In the genomic region with DNA sequence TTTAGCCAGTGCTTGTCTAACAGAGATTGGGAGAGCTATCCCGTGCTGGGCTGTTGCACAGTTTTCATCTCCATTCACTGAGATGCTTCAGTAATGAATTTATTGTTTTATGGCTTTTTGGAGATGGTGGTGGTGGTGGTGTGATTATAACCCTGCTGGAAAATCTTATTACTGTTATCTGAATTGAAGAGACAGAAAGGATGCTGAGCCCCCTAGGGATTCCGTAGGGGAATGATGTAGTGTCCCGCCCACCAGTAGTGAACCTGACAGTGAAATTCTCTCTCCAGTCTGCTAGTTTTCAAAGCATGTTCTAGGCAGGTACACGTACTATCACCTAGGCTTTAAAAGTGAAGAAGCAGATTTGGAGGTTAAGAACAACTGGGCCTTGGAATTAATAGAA, we compare ENCODE assay signal across 9 cellular contexts. TPM values are rescaled to one million over a fixed set of nuclear protein-coding genes. Genes with fewer than 3 reads are reported as not detected.
DNase-seq lines count a peak whose midpoint lies in the region; ATAC-seq and TF ChIP-seq lines count a peak whose summit lies in the region.
"Had no signal": no experiment of that assay in that cellular context is flagged by ENCODE, and none has a peak within 500 bp of the region (broad histone marks: within the 10 kb centered on the region; RNA-seq: fewer than 3 reads in every experiment).

No MANE protein-coding gene starts in this region.

- H2AFZ ChIP-seq in Loucy (ENCODE audit: low read length), result no peak overlapping the region

- H3K27me3 ChIP-seq in Caco-2 (replicated peaks; ENCODE audit: control insufficient read depth, insufficient read depth, low read length) (no peaks in the 10 kb centered on the region), Loucy (ENCODE audit: insufficient read depth, low read length, poor library complexity, severe bottlenecking) (no peaks in the 10 kb centered on the region)
- H3K27me3 ChIP-seq: body of pancreas had no signal

- DNase-seq in Caco-2 (no peak), dermis microvascular lymphatic vessel endothelial cell (ENCODE audit: low read depth in 2 of 2) (peak; percentile 47 to 70), neural crest cell (ENCODE audit: low read depth, low spot score) (no peak), NCI-H1105 (lab: John Stamatoyannopoulos, UW) (no peak)
- no peak for DNase-seq in activated CD4-positive, alpha-beta T cell treated with anti-CD3 and anti-CD28 coated beads for 48 hours

- H3K79me2 ChIP-seq in Loucy (ENCODE audit: insufficient read depth, low read length), result peaks cover 48% of the 10 kb centered on the region

- H3K9me3 ChIP-seq in Caco-2 (no peaks in the 10 kb centered on the region), Loucy (ENCODE audit: insufficient read depth, low read depth, low read length) (no peaks in the 10 kb centered on the region)
- H3K9me3 ChIP-seq: body of pancreas had no signal

- peaks cover 7% of the 10 kb centered on the region for H3K4me1 Mint-ChIP-seq in Caco-2 (ENCODE audit: low read depth, unreplicated experiment)
- peaks cover 35% of the 10 kb centered on the region for H3K4me1 Mint-ChIP-seq in neural crest cell

- TSS peak; percentile 30 for BruUV-seq in Caco-2 (replicated peaks; lab: Mats Ljungman, UMichigan)

- H3K36me3 ChIP-seq in Caco-2 (ENCODE audit: control insufficient read depth, insufficient read depth, low read length) (no peaks in the 10 kb centered on the region), Loucy (ENCODE audit: insufficient read depth, low read length) (no peaks in the 10 kb centered on the region)

- H3K4me1 ChIP-seq in Caco-2 (peaks cover 7% of the 10 kb centered on the region; the same call in 1 of the 2 replicates), Loucy (ENCODE audit: insufficient read depth, low read length, poor library complexity, severe bottlenecking) (peaks cover 32% of the 10 kb centered on the region)

- CTCF ChIA-PET in Caco-2 (lab: Charles Lee), result interaction anchor here (0.6 kb wide), 1 partner anchor 272 kb away, joined by 3 read pairs; no protein-coding TSS in a partner anchor

- H3K9me3 Mint-ChIP-seq in Caco-2 (ENCODE audit: unreplicated experiment) (no peaks in the 10 kb centered on the region), neural crest cell (no peaks in the 10 kb centered on the region)

- peaks cover 14% of the 10 kb centered on the region; the same call in 1 of the 2 replicates for H3F3A ChIP-seq in Loucy (ENCODE audit: low read depth)

- H3K9ac ChIP-seq in Loucy (ENCODE audit: low read depth, low read length, poor library complexity, severe bottlenecking), result peak overlapping the region; percentile 88

- H3K4me3 Mint-ChIP-seq in Caco-2 (ENCODE audit: unreplicated experiment) (peak overlapping the region; percentile 69), neural crest cell (peak overlapping the region; percentile 90)

- H4K20me1 ChIP-seq in Loucy (ENCODE audit: insufficient read depth, low read length, poor library complexity, severe bottlenecking), result no peaks in the 10 kb centered on the region

- no peaks in the 10 kb centered on the region for H3K27me3 Mint-ChIP-seq in Caco-2 (ENCODE audit: insufficient read depth, unreplicated experiment)
- H3K27me3 Mint-ChIP-seq in neural crest cell (ENCODE audit: low read depth), result peaks cover 21% of the 10 kb centered on the region

- intact Hi-C loops in Caco-2 (cut with micrococcal nuclease; ENCODE audit: unreplicated experiment), result loop anchor here (1.0 to 5.0 kb wide), 3 partner anchors 41 to 186 kb away; a partner anchor contains a TSS

- POLR2A ChIA-PET in Caco-2 (lab: Charles Lee), result interaction anchor here (0.6 to 1.1 kb wide), 3 partner anchors 27 to 258 kb away, joined by 3 to 6 read pairs (median 3); a partner anchor contains a TSS

- TF ChIP-seq CTCF in Caco-2 (IDR thresholded peaks at IDR 0.05; ENCODE audit: insufficient read depth in 1 of 2, low read depth in 1 of 2, low read length in 1 of 2, severe bottlenecking in 1 of 2, unreplicated experiment in 1 of 2) (peak in 1 of 2 experiments; percentile 3), Loucy (conservative IDR thresholded peaks at IDR 0.05; ENCODE audit: low read length) (no peak), neural crest cell (conservative IDR thresholded peaks at IDR 0.05) (peak; percentile 31)

- H3K27ac Mint-ChIP-seq in Caco-2 (ENCODE audit: unreplicated experiment), result peak overlapping the region; percentile 48
- H3K27ac Mint-ChIP-seq in neural crest cell (ENCODE audit: unreplicated experiment), result no peak overlapping the region

- no peaks in the 10 kb centered on the region for H3K9me2 ChIP-seq in Loucy (replicated peaks; ENCODE audit: low read depth, low read length)

- H3K36me3 Mint-ChIP-seq in Caco-2 (ENCODE audit: insufficient read depth, unreplicated experiment) (peaks cover 18% of the 10 kb centered on the region), neural crest cell (ENCODE audit: low read depth) (peaks cover 7% of the 10 kb centered on the region)

- H3K4me2 ChIP-seq in Loucy (ENCODE audit: low read depth, low read length, poor library complexity, severe bottlenecking), result peak overlapping the region; percentile 98

- peak overlapping the region; percentile 94 for H3K4me3 ChIP-seq in Caco-2 (ENCODE audit: low read depth, low read length)
- peak overlapping the region; percentile 88 for H3K4me3 ChIP-seq in Loucy (ENCODE audit: low read length, poor library complexity, severe bottlenecking)

- ATAC-seq in HG03432 (IDR thresholded peaks at IDR 0.05; ENCODE audit: unreplicated experiment) (no peak), HG03095 (IDR thresholded peaks at IDR 0.05; ENCODE audit: unreplicated experiment) (no peak)
- ATAC-seq: body of pancreas had no signal

RNA-seq across cellular contexts. Expression of a gene that starts 1.9 kb away (rescaled TPM):
- total RNA-seq in Caco-2 (2022), result 71.5 and 73.9 TPM in 2 replicates
- 149 and 192 TPM in 2 replicates for total RNA-seq in dermis microvascular lymphatic vessel endothelial cell
- 82.7 and 92.7 TPM in 2 replicates for total RNA-seq in neural crest cell

Comparison
In these comparisons a context has a peak if more than half of its experiments do, and no peak if none do; other contexts are left out.
1. DNase-seq: peak in dermis microvascular lymphatic vessel endothelial cell (2 of 2); none in Caco-2 (0 of 2), neural crest cell (single experiment), NCI-H1105 (single experiment) and activated CD4-positive, alpha-beta T cell treated with anti-CD3 and anti-CD28 coated beads for 48 hours (single experiment).